In the genomic region with DNA sequence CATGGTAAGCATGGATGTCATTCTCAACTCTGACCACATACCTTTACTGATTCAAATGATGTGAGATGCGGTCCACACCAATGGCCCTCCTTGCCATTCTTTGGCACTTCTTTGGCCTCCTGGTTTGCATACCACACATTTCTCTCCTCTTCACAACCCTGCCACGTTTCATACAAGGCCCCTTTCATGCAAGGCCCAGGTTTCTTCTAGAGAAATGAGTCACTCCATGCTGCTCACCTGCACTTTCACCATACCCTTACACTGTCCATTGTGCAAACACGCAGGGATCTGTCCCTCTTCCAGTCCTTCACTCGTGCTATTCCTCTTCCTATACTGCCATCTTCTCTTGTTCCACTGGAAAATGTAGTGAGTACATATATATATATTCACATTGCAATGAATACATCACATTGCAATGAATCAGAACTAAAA, we compare ENCODE assay signal across 16 cellular contexts. TPM values are rescaled to one million over a fixed set of nuclear protein-coding genes. Genes with fewer than 3 reads are reported as not detected.
DNase-seq lines count a peak whose midpoint lies in the region; ATAC-seq, FAIRE-seq and TF ChIP-seq lines count a peak whose summit lies in the region.
"Had no signal": no experiment of that assay in that cellular context is flagged by ENCODE, and none has a peak within 500 bp of the region (broad histone marks: within the 10 kb centered on the region; RNA-seq: fewer than 3 reads in every experiment).

No MANE protein-coding gene starts in this region.

- intact Hi-C loops in MCF 10A (cut with micrococcal nuclease) (no loop called here), breast epithelium (cut with DNase I; ENCODE audit: low total_unique reads) (no loop called here), kidney (cut with DNase I) (no loop called here), posterior vena cava (cut with DNase I) (no loop called here), natural killer cell (cut with micrococcal nuclease) (no loop called here)

- BruUV-seq in MCF 10A (replicated peaks; lab: Mats Ljungman, UMichigan) = no TSS peak

- no peak overlapping the region for H3K4me3 Mint-ChIP-seq in MCF 10A (ENCODE audit: unreplicated experiment)
- no peak overlapping the region for H3K4me3 Mint-ChIP-seq in natural killer cell
- H3K4me3 Mint-ChIP-seq: activated CD8-positive, alpha-beta memory T cell treated with anti-CD3 and anti-CD28 coated beads, Interleukin-2, amount 10 ng/mL, durations not matched to agents 7 days and 5 days had no signal

- POLR2A ChIA-PET in MCF 10A (lab: Yijun Ruan, JAX) = interaction anchor here (1.0 kb wide), 1 partner anchor 38 kb away, joined by 3 read pairs; no protein-coding TSS in a partner anchor

- no peak overlapping the region for H3K9ac ChIP-seq in kidney (ENCODE audit: low read length in 2 of 2)

- CTCF ChIA-PET in MCF 10A (lab: Yijun Ruan, JAX) = interaction anchor here (0.7 to 1.2 kb wide), 3 partner anchors 10 to 16 kb away, joined by 3 to 4 read pairs (median 3); no protein-coding TSS in a partner anchor

- H3K4me1 ChIP-seq in breast epithelium (no peaks in the 10 kb centered on the region), kidney (ENCODE audit: control insufficient read depth in 1 of 2, insufficient read depth in 1 of 2, low read depth in 1 of 2, low read length in 2 of 2) (no peaks in the 10 kb centered on the region)

- H3K27ac ChIP-seq in breast epithelium (no peak overlapping the region), kidney (ENCODE audit: low read depth in 2 of 2, low read length in 2 of 2) (no peak overlapping the region)
- H3K27ac ChIP-seq: 22Rv1 had no signal

- H3K4me1 Mint-ChIP-seq in MCF 10A (ENCODE audit: insufficient read depth, unreplicated experiment) (peaks cover 10% of the 10 kb centered on the region), natural killer cell (no peaks in the 10 kb centered on the region)
- H3K4me1 Mint-ChIP-seq: activated CD8-positive, alpha-beta memory T cell treated with anti-CD3 and anti-CD28 coated beads, Interleukin-2, amount 10 ng/mL, durations not matched to agents 7 days and 5 days had no signal

- DNase-seq in MCF 10A (ENCODE audit: unreplicated experiment) (peak; percentile 12), breast epithelium (ENCODE audit: low spot score in 2 of 2) (no peak), kidney (no peak), NAMALWA (ENCODE audit: low spot score) (no peak), posterior vena cava (ENCODE audit: low spot score) (no peak), natural killer cell (no peak)
- DNase-seq: activated CD8-positive, alpha-beta memory T cell treated with anti-CD3 and anti-CD28 coated beads, Interleukin-2, amount 10 ng/mL, durations not matched to agents 7 days and 5 days; GDM1; KG1; NCI-H187 treated with DMSO at 0.1 percent for 48 hours; SHP77 treated with DMSO at 0.1 percent for 48 hours had no signal

- no peaks in the 10 kb centered on the region for H3K27me3 ChIP-seq in breast epithelium

- H3K27ac Mint-ChIP-seq in MCF 10A (ENCODE audit: low read depth, unreplicated experiment) (no peak overlapping the region), natural killer cell (no peak overlapping the region)
- H3K27ac Mint-ChIP-seq: activated CD8-positive, alpha-beta memory T cell treated with anti-CD3 and anti-CD28 coated beads, Interleukin-2, amount 10 ng/mL, durations not matched to agents 7 days and 5 days; activated naive CD4-positive, alpha-beta T cell treated with anti-CD3 and anti-CD28 coated beads, Interleukin-2, amount 50 U/mL, for 72 hours had no signal

- H3K9me3 Mint-ChIP-seq in MCF 10A (ENCODE audit: unreplicated experiment) (no peaks in the 10 kb centered on the region), natural killer cell (peaks cover 0 to 7% of the 10 kb centered on the region in 2 donors)
- H3K9me3 Mint-ChIP-seq: activated naive CD4-positive, alpha-beta T cell treated with anti-CD3 and anti-CD28 coated beads, Interleukin-2, amount 50 U/mL, for 72 hours had no signal

- H3K27me3 Mint-ChIP-seq in MCF 10A (ENCODE audit: insufficient read depth, unreplicated experiment) (no peaks in the 10 kb centered on the region), natural killer cell (ENCODE audit: low read depth in 2 of 2) (peaks cover 0 to 13% of the 10 kb centered on the region in 2 donors)

- FAIRE-seq in kidney (lab: Jason Lieb, UNC) = no peak
- FAIRE-seq: TTC549 had no signal

- no peak for TF ChIP-seq POLR2A in breast epithelium (IDR thresholded peaks at IDR 0.05)

- H3K36me3 Mint-ChIP-seq in MCF 10A (ENCODE audit: insufficient read depth, unreplicated experiment) (no peaks in the 10 kb centered on the region), natural killer cell (no peaks in the 10 kb centered on the region)
- H3K36me3 Mint-ChIP-seq: activated CD8-positive, alpha-beta memory T cell treated with anti-CD3 and anti-CD28 coated beads, Interleukin-2, amount 10 ng/mL, durations not matched to agents 7 days and 5 days; activated naive CD4-positive, alpha-beta T cell treated with anti-CD3 and anti-CD28 coated beads, Interleukin-2, amount 50 U/mL, for 72 hours had no signal

- H3K36me3 ChIP-seq in breast epithelium = no peaks in the 10 kb centered on the region
- no peaks in the 10 kb centered on the region for H3K36me3 ChIP-seq in kidney (ENCODE audit: control insufficient read depth in 1 of 2, insufficient read depth in 2 of 2, low read length in 2 of 2)

- H3K9me3 ChIP-seq in breast epithelium (no peaks in the 10 kb centered on the region), kidney (ENCODE audit: control insufficient read depth in 1 of 2, low read length in 2 of 2) (no peaks in the 10 kb centered on the region)

- no peak overlapping the region for H3K4me3 ChIP-seq in breast epithelium
- H3K4me3 ChIP-seq in kidney (ENCODE audit: low read length in 2 of 2) = no peak overlapping the region

- TF ChIP-seq CTCF in MCF 10A (IDR thresholded peaks at IDR 0.05; ENCODE audit: unreplicated experiment) (no peak), breast epithelium (IDR thresholded peaks at IDR 0.05) (no peak), kidney (IDR thresholded peaks at IDR 0.05; ENCODE audit: borderline replicate concordance, extremely low read depth, insufficient read depth) (no peak), natural killer cell (IDR thresholded peaks at IDR 0.05) (no peak)

- ATAC-seq in HG02852 (IDR thresholded peaks at IDR 0.05; ENCODE audit: unreplicated experiment) (peak; percentile 76), HG03520 (IDR thresholded peaks at IDR 0.05; ENCODE audit: unreplicated experiment) (peak; percentile 84), natural killer cell (no peak)
- ATAC-seq: activated CD8-positive, alpha-beta memory T cell treated with anti-CD3 and anti-CD28 coated beads, Interleukin-2, amount 10 ng/mL, durations not matched to agents 7 days and 5 days; activated naive CD4-positive, alpha-beta T cell treated with anti-CD3 and anti-CD28 coated beads, Interleukin-2, amount 50 U/mL, for 72 hours had no signal

RNA-seq across cellular contexts. Expression of gene SLC24A5, which starts 24.4 kb away (rescaled TPM):
- not detected in 2 replicates for total RNA-seq in MCF 10A (2022)
- total RNA-seq in breast epithelium = not detected
- total RNA-seq in kidney = not detected
- not detected for polyA plus RNA-seq in kidney (ENCODE audit: insufficient read depth, low read depth, low replicate concordance)
- total RNA-seq in posterior vena cava = not detected
- not detected for total RNA-seq in natural killer cell
- total RNA-seq: activated CD8-positive, alpha-beta memory T cell treated with anti-CD3 and anti-CD28 coated beads, Interleukin-2, amount 10 ng/mL, durations not matched to agents 7 days and 5 days; activated naive CD4-positive, alpha-beta T cell treated with anti-CD3 and anti-CD28 coated beads, Interleukin-2, amount 50 U/mL, for 72 hours had no signal

Comparison
In these comparisons a context has a peak if more than half of its experiments do, and no peak if none do; other contexts are left out.
1. ATAC-seq: peak in HG02852 (single experiment) and HG03520 (single experiment); none in natural killer cell (0 of 3).